ENCODE assay signal across 7 cellular contexts in the genomic region with DNA sequence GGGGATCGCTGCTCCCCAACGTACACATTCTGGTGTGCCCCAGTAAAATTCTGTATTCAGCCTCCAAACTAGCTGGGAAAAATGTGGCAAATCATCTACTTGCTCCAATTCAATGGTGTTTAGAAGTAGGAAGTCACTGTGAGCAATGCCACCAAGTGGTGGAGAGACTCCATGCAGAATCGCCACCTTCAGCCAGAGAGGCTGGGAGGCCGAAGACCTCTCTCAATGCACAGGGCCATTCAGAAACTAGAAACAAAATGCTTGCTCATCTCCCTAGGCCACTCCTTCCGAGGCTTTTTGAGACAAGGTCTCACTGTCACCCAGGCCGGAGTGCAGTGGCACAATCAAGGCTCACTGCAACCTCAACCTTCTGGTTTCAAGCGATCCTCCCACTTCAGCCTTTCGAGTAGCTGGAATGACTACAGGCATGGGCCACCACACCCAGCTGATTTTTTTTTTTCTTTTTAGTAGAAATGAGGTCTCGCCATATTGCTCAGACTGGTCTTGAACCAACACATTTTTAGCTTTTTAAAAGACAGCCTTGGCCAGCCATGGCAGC.
A peak's percentile ranks its signal among the peaks of the same experiment; 100 is the strongest.
DNase-seq lines count a peak whose midpoint lies in the region; ATAC-seq, FAIRE-seq and TF ChIP-seq lines count a peak whose summit lies in the region.
"Not testable (repeated sequence)": the region's sequence is repeated elsewhere in the genome, so short reads cannot be mapped to it uniquely, and the experiment has no call there.

No MANE protein-coding gene starts in this region.

- intact Hi-C loops in HCT116 (cut with micrococcal nuclease); PC-3 (cut with micrococcal nuclease); right lobe of liver (cut with DNase I): not testable (repeated sequence)

- not testable (repeated sequence) for H3K4me1 Mint-ChIP-seq in chondrocyte (ENCODE audit: low read depth); neural progenitor cell

- H3K9ac ChIP-seq in HCT116 (ENCODE audit: low read length); PC-3 (ENCODE audit: low read length); neural progenitor cell: not testable (repeated sequence)

- RAD21 ChIA-PET in HCT116 (lab: Charles Lee; ENCODE audit: low non-redundant PET in 1 of 2, low total read pairs in 2 of 2, uncharacterized antibody in 2 of 2, unreplicated experiment in 2 of 2) = not testable (repeated sequence)

- not testable (repeated sequence) for H3K4me1 ChIP-seq in A549; HCT116 (ENCODE audit: control insufficient read depth in 1 of 2, insufficient read depth in 2 of 2, low read length in 2 of 2); PC-3 (ENCODE audit: insufficient read depth, low read length); right lobe of liver; neural progenitor cell

- H3K4me3 ChIP-seq in A549; HCT116 (replicated peaks in 1 of 2; ENCODE audit: low read depth in 1 of 2, low read length in 2 of 2); PC-3 (ENCODE audit: low read length); right lobe of liver; neural progenitor cell: not testable (repeated sequence)

- WGBS in A549 (ENCODE audit: missing lambda C conversion rate) = 87% methylated on average over 7 of the region's 9 CpGs
- 77% methylated on average over 5 of the region's 9 CpGs for WGBS in right lobe of liver (ENCODE audit: insufficient coverage, low coverage, low lambda C conversion rate, missing lambda C conversion rate)

- not testable (repeated sequence) for BruUV-seq in HCT116 (replicated peaks; lab: Mats Ljungman, UMichigan); PC-3 (replicated peaks; lab: Mats Ljungman, UMichigan)

- not testable (repeated sequence) for H3K36me3 ChIP-seq in HCT116 (ENCODE audit: control insufficient read depth in 1 of 2, insufficient read depth in 2 of 2, low read length in 2 of 2); PC-3 (ENCODE audit: low read depth, low read length); right lobe of liver; neural progenitor cell

- not testable (repeated sequence) for DNase-seq in A549 (ENCODE audit: low read depth in 1 of 2, low spot score in 1 of 2); HCT116 (ENCODE audit: low read depth, low spot score); PC-3; chondrocyte (ENCODE audit: low spot score); left lobe of liver (ENCODE audit: low spot score); right lobe of liver; neural progenitor cell (ENCODE audit: low spot score)

- CTCF ChIA-PET in A549 (lab: Yijun Ruan, JAX) = interaction anchor here (0.7 kb wide), 1 partner anchor 1205 kb away, joined by 3 read pairs; no protein-coding TSS in a partner anchor
- CTCF ChIA-PET in HCT116 (lab: Charles Lee); PC-3 (lab: Charles Lee): not testable (repeated sequence)

- not testable (repeated sequence) for H3K9me3 ChIP-seq in A549; HCT116 (ENCODE audit: control insufficient read depth in 1 of 2, insufficient read depth in 1 of 2, low read depth in 1 of 2, low read length in 2 of 2); PC-3 (ENCODE audit: low read length); right lobe of liver; neural progenitor cell (ENCODE audit: low read depth)

- H4K20me1 ChIP-seq in HCT116 (ENCODE audit: insufficient read depth); PC-3 (ENCODE audit: low read length); neural progenitor cell (ENCODE audit: low read depth): not testable (repeated sequence)

- not testable (repeated sequence) for H3K79me2 ChIP-seq in HCT116 (ENCODE audit: insufficient read depth, low read length); PC-3 (ENCODE audit: low read length); neural progenitor cell (ENCODE audit: low read depth)

- TF ChIP-seq CTCF in A549 (IDR thresholded peaks at IDR 0.05); HCT116 (IDR thresholded peaks at IDR 0.05 in 2 of 3, conservative IDR thresholded peaks at IDR 0.05 in 1 of 3; ENCODE audit: borderline replicate concordance in 1 of 3, insufficient read depth in 1 of 3, low read depth in 2 of 3, low read length in 2 of 3): not testable (repeated sequence)
- TF ChIP-seq CTCF in PC-3 (conservative IDR thresholded peaks at IDR 0.05; ENCODE audit: low read depth, low read length) = 0 out of 2 replicates have a peak, but pooled peaks have one; percentile 15
- TF ChIP-seq CTCF in chondrocyte (IDR thresholded peaks at IDR 0.05) = peak; percentile 37
- peak in 2 of 4 donors; percentile 23 to 30 for TF ChIP-seq CTCF in right lobe of liver (IDR thresholded peaks at IDR 0.05)
- peak; percentile 7 for TF ChIP-seq CTCF in neural progenitor cell (IDR thresholded peaks at IDR 0.05)

- H2AFZ ChIP-seq in HCT116 (ENCODE audit: low read depth, low read length, poor library complexity, severe bottlenecking); PC-3 (ENCODE audit: low read length); neural progenitor cell (replicated peaks): not testable (repeated sequence)

- H3F3A ChIP-seq in PC-3 (ENCODE audit: low read length, unreplicated experiment); neural progenitor cell (ENCODE audit: low read depth): not testable (repeated sequence)

- ATAC-seq in A549 (peak; percentile 77 to 78; a peak in 4 of 6 replicates), HCT116 (peak; percentile 88), left lobe of liver (peak; percentile 96), right lobe of liver (peak; percentile 78 to 89 (median 86))
- ATAC-seq in PC-3 = not testable (repeated sequence)

- POLR2A ChIA-PET in A549 (lab: Yijun Ruan, JAX); HCT116 (lab: Charles Lee); PC-3 (lab: Charles Lee; ENCODE audit: unreplicated experiment): not testable (repeated sequence)

- TF ChIP-seq RAD21 in A549 (conservative IDR thresholded peaks at IDR 0.05 in 1 of 2, IDR thresholded peaks at IDR 0.05 in 1 of 2) = not testable (repeated sequence)
- peak; percentile 8; the same call in 1 of the 2 replicates for TF ChIP-seq RAD21 in HCT116 (IDR thresholded peaks at IDR 0.05; ENCODE audit: low read depth)

- H3K27ac ChIP-seq in A549; HCT116 (ENCODE audit: low read depth, low read length); PC-3 (ENCODE audit: low read length); right lobe of liver; neural progenitor cell: not testable (repeated sequence)

- not testable (repeated sequence) for H3K27me3 Mint-ChIP-seq in chondrocyte (ENCODE audit: low read depth); neural progenitor cell (ENCODE audit: insufficient read depth, low read depth)

- H3K27me3 ChIP-seq in HCT116 (ENCODE audit: insufficient read depth, low read length); PC-3 (ENCODE audit: low read length); right lobe of liver; neural progenitor cell: not testable (repeated sequence)

- not testable (repeated sequence) for H3K36me3 Mint-ChIP-seq in chondrocyte (ENCODE audit: low read depth); neural progenitor cell

- not testable (repeated sequence) for H3K9me2 ChIP-seq in HCT116 (ENCODE audit: insufficient read depth); PC-3 (replicated peaks; ENCODE audit: low read length)

- H3K27ac Mint-ChIP-seq in chondrocyte (ENCODE audit: unreplicated experiment); neural progenitor cell: not testable (repeated sequence)

- H3K4me2 ChIP-seq in A549; HCT116 (ENCODE audit: low read length); PC-3 (ENCODE audit: low read length); neural progenitor cell: not testable (repeated sequence)

- not testable (repeated sequence) for TF ChIP-seq POLR2A in A549 (IDR thresholded peaks at IDR 0.05; ENCODE audit: low read length); HCT116 (IDR thresholded peaks at IDR 0.05; ENCODE audit: borderline replicate concordance, extremely low read depth, insufficient read depth, insufficient read length); right lobe of liver (IDR thresholded peaks at IDR 0.05)

- TF ChIP-seq EP300 in A549 (IDR thresholded peaks at IDR 0.05) = not testable (repeated sequence)

- H3K4me3 Mint-ChIP-seq in chondrocyte (ENCODE audit: unreplicated experiment); neural progenitor cell: not testable (repeated sequence)

- not testable (repeated sequence) for H3K9me3 Mint-ChIP-seq in chondrocyte (ENCODE audit: low read depth); neural progenitor cell

- not testable (repeated sequence) for FAIRE-seq in A549 (lab: Jason Lieb, UNC)
